In genomic region chr15:100341662-100342560, GRCh38 we compare ENCODE assay signal across 1 cellular context.
TF ChIP-seq lines count a peak whose summit lies in the region.

A gene with protein sequence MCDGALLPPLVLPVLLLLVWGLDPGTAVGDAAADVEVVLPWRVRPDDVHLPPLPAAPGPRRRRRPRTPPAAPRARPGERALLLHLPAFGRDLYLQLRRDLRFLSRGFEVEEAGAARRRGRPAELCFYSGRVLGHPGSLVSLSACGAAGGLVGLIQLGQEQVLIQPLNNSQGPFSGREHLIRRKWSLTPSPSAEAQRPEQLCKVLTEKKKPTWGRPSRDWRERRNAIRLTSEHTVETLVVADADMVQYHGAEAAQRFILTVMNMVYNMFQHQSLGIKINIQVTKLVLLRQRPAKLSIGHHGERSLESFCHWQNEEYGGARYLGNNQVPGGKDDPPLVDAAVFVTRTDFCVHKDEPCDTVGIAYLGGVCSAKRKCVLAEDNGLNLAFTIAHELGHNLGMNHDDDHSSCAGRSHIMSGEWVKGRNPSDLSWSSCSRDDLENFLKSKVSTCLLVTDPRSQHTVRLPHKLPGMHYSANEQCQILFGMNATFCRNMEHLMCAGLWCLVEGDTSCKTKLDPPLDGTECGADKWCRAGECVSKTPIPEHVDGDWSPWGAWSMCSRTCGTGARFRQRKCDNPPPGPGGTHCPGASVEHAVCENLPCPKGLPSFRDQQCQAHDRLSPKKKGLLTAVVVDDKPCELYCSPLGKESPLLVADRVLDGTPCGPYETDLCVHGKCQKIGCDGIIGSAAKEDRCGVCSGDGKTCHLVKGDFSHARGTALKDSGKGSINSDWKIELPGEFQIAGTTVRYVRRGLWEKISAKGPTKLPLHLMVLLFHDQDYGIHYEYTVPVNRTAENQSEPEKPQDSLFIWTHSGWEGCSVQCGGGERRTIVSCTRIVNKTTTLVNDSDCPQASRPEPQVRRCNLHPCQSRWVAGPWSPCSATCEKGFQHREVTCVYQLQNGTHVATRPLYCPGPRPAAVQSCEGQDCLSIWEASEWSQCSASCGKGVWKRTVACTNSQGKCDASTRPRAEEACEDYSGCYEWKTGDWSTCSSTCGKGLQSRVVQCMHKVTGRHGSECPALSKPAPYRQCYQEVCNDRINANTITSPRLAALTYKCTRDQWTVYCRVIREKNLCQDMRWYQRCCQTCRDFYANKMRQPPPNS (minus strand): TSS chr15:100341975. CDS start chr15:100341899, 76 bp downstream.

TF ChIP-seq in HepG2, 621 proteins besides CTCF, POLR2A, EP300 and RAD21 (continued from another document and continues in another):
- TF ChIP-seq, protein P1, sequence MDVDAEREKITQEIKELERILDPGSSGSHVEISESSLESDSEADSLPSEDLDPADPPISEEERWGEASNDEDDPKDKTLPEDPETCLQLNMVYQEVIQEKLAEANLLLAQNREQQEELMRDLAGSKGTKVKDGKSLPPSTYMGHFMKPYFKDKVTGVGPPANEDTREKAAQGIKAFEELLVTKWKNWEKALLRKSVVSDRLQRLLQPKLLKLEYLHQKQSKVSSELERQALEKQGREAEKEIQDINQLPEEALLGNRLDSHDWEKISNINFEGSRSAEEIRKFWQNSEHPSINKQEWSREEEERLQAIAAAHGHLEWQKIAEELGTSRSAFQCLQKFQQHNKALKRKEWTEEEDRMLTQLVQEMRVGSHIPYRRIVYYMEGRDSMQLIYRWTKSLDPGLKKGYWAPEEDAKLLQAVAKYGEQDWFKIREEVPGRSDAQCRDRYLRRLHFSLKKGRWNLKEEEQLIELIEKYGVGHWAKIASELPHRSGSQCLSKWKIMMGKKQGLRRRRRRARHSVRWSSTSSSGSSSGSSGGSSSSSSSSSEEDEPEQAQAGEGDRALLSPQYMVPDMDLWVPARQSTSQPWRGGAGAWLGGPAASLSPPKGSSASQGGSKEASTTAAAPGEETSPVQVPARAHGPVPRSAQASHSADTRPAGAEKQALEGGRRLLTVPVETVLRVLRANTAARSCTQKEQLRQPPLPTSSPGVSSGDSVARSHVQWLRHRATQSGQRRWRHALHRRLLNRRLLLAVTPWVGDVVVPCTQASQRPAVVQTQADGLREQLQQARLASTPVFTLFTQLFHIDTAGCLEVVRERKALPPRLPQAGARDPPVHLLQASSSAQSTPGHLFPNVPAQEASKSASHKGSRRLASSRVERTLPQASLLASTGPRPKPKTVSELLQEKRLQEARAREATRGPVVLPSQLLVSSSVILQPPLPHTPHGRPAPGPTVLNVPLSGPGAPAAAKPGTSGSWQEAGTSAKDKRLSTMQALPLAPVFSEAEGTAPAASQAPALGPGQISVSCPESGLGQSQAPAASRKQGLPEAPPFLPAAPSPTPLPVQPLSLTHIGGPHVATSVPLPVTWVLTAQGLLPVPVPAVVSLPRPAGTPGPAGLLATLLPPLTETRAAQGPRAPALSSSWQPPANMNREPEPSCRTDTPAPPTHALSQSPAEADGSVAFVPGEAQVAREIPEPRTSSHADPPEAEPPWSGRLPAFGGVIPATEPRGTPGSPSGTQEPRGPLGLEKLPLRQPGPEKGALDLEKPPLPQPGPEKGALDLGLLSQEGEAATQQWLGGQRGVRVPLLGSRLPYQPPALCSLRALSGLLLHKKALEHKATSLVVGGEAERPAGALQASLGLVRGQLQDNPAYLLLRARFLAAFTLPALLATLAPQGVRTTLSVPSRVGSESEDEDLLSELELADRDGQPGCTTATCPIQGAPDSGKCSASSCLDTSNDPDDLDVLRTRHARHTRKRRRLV (CRISPR knock-in tag; IDR thresholded peaks at IDR 0.05) = no peak
- TF ChIP-seq ZNF333 (CRISPR knock-in tag; IDR thresholded peaks at IDR 0.05; ENCODE audit: borderline replicate concordance) (no peak), ZNF547 (CRISPR knock-in tag; IDR thresholded peaks at IDR 0.05) (no peak), CEBPB (IDR thresholded peaks at IDR 0.05; ENCODE audit: borderline replicate concordance, low read depth, low read length) (no peak), ZMYM3 (CRISPR knock-in tag; IDR thresholded peaks at IDR 0.05) (no peak), DPF2 (CRISPR knock-in tag; IDR thresholded peaks at IDR 0.05; ENCODE audit: borderline replicate concordance, low read depth) (no peak), SP4 (CRISPR knock-in tag; IDR thresholded peaks at IDR 0.05) (peak; percentile 74; the same call in 1 of the 2 replicates), RARA (CRISPR knock-in tag; IDR thresholded peaks at IDR 0.05) (no peak), ZNF850 (CRISPR knock-in tag; conservative IDR thresholded peaks at IDR 0.05) (no peak), DNMT1 (CRISPR knock-in tag; IDR thresholded peaks at IDR 0.05) (no peak), AKAP8 (CRISPR knock-in tag; IDR thresholded peaks at IDR 0.05) (no peak), ZNF746 (CRISPR knock-in tag; IDR thresholded peaks at IDR 0.05) (no peak), ESRRA (CRISPR knock-in tag; IDR thresholded peaks at IDR 0.05; ENCODE audit: low read depth) (no peak), RNF2 (conservative IDR thresholded peaks at IDR 0.05; ENCODE audit: low read depth) (peak; percentile 49; the same call in 1 of the 2 replicates), NFKBIZ (CRISPR knock-in tag; IDR thresholded peaks at IDR 0.05) (no peak), ZNF563 (CRISPR knock-in tag; IDR thresholded peaks at IDR 0.05) (0 out of 2 replicates have a peak, but pooled peaks have one; percentile 39), ZFP91 (CRISPR knock-in tag; IDR thresholded peaks at IDR 0.05; ENCODE audit: borderline replicate concordance) (peak; percentile 40; the same call in 1 of the 2 replicates), ZFP36 (IDR thresholded peaks at IDR 0.05; ENCODE audit: borderline replicate concordance, low read depth, low read length, partially characterized antibody) (no peak), SP5 (CRISPR knock-in tag; IDR thresholded peaks at IDR 0.05; ENCODE audit: borderline replicate concordance, low read depth) (0 out of 2 replicates have a peak, but pooled peaks have one; percentile 19), ZNF383 (CRISPR knock-in tag; IDR thresholded peaks at IDR 0.05; ENCODE audit: borderline replicate concordance) (no peak), SAP130 (CRISPR knock-in tag; IDR thresholded peaks at IDR 0.05; ENCODE audit: low read depth) (peak; percentile 81), PAF1 (CRISPR knock-in tag; IDR thresholded peaks at IDR 0.05) (no peak), ZSCAN21 (CRISPR knock-in tag; IDR thresholded peaks at IDR 0.05; ENCODE audit: borderline replicate concordance) (no peak), CERS6 (CRISPR knock-in tag; IDR thresholded peaks at IDR 0.05) (no peak), YEATS4 (CRISPR knock-in tag; IDR thresholded peaks at IDR 0.05; ENCODE audit: borderline replicate concordance) (no peak), ZNF672 (CRISPR knock-in tag; IDR thresholded peaks at IDR 0.05) (no peak), SYNCRIP (IDR thresholded peaks at IDR 0.05; ENCODE audit: insufficient read depth, low read depth, low read length) (no peak), FOXA3 (CRISPR knock-in tag; IDR thresholded peaks at IDR 0.05) (0 out of 2 replicates have a peak, but pooled peaks have one; percentile 10), MAFF (IDR thresholded peaks at IDR 0.05; ENCODE audit: low read depth, low read length) (0 out of 2 replicates have a peak, but pooled peaks have one; percentile 8), NFYB (CRISPR knock-in tag; IDR thresholded peaks at IDR 0.05) (peak; percentile 78), STAG1 (CRISPR knock-in tag; IDR thresholded peaks at IDR 0.05) (peak; percentile 58), ZNF800 (CRISPR knock-in tag; IDR thresholded peaks at IDR 0.05) (0 out of 2 replicates have a peak, but pooled peaks have one; percentile 57), ZNF343 (CRISPR knock-in tag; IDR thresholded peaks at IDR 0.05) (peak; percentile 37; the same call in 1 of the 2 replicates)
- TF ChIP-seq, protein P2, sequence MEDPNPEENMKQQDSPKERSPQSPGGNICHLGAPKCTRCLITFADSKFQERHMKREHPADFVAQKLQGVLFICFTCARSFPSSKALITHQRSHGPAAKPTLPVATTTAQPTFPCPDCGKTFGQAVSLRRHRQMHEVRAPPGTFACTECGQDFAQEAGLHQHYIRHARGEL (CRISPR knock-in tag; IDR thresholded peaks at IDR 0.05) = no peak
- TF ChIP-seq, protein P3, sequence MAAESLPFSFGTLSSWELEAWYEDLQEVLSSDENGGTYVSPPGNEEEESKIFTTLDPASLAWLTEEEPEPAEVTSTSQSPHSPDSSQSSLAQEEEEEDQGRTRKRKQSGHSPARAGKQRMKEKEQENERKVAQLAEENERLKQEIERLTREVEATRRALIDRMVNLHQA (CRISPR knock-in tag; IDR thresholded peaks at IDR 0.05) = no peak
- TF ChIP-seq, protein P4, sequence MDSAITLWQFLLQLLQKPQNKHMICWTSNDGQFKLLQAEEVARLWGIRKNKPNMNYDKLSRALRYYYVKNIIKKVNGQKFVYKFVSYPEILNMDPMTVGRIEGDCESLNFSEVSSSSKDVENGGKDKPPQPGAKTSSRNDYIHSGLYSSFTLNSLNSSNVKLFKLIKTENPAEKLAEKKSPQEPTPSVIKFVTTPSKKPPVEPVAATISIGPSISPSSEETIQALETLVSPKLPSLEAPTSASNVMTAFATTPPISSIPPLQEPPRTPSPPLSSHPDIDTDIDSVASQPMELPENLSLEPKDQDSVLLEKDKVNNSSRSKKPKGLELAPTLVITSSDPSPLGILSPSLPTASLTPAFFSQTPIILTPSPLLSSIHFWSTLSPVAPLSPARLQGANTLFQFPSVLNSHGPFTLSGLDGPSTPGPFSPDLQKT (CRISPR knock-in tag; IDR thresholded peaks at IDR 0.05; ENCODE audit: borderline replicate concordance) = no peak
- TF ChIP-seq, protein P5, sequence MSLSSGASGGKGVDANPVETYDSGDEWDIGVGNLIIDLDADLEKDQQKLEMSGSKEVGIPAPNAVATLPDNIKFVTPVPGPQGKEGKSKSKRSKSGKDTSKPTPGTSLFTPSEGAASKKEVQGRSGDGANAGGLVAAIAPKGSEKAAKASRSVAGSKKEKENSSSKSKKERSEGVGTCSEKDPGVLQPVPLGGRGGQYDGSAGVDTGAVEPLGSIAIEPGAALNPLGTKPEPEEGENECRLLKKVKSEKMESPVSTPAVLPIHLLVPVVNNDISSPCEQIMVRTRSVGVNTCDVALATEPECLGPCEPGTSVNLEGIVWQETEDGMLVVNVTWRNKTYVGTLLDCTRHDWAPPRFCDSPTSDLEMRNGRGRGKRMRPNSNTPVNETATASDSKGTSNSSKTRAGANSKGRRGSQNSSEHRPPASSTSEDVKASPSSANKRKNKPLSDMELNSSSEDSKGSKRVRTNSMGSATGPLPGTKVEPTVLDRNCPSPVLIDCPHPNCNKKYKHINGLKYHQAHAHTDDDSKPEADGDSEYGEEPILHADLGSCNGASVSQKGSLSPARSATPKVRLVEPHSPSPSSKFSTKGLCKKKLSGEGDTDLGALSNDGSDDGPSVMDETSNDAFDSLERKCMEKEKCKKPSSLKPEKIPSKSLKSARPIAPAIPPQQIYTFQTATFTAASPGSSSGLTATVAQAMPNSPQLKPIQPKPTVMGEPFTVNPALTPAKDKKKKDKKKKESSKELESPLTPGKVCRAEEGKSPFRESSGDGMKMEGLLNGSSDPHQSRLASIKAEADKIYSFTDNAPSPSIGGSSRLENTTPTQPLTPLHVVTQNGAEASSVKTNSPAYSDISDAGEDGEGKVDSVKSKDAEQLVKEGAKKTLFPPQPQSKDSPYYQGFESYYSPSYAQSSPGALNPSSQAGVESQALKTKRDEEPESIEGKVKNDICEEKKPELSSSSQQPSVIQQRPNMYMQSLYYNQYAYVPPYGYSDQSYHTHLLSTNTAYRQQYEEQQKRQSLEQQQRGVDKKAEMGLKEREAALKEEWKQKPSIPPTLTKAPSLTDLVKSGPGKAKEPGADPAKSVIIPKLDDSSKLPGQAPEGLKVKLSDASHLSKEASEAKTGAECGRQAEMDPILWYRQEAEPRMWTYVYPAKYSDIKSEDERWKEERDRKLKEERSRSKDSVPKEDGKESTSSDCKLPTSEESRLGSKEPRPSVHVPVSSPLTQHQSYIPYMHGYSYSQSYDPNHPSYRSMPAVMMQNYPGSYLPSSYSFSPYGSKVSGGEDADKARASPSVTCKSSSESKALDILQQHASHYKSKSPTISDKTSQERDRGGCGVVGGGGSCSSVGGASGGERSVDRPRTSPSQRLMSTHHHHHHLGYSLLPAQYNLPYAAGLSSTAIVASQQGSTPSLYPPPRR (CRISPR knock-in tag; IDR thresholded peaks at IDR 0.05; ENCODE audit: borderline replicate concordance) = no peak
- TF ChIP-seq, protein P6, sequence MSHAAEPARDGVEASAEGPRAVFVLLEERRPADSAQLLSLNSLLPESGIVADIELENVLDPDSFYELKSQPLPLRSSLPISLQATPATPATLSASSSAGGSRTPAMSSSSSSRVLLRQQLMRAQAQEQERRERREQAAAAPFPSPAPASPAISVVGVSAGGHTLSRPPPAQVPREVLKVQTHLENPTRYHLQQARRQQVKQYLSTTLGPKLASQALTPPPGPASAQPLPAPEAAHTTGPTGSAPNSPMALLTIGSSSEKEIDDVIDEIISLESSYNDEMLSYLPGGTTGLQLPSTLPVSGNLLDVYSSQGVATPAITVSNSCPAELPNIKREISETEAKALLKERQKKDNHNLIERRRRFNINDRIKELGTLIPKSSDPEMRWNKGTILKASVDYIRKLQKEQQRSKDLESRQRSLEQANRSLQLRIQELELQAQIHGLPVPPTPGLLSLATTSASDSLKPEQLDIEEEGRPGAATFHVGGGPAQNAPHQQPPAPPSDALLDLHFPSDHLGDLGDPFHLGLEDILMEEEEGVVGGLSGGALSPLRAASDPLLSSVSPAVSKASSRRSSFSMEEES (CRISPR knock-in tag; IDR thresholded peaks at IDR 0.05) = no peak
